In genomic region chr4:8832130-8832930, GRCh38 we compare ENCODE assay signal across 23 cellular contexts. TPM values are rescaled to one million over a fixed set of nuclear protein-coding genes. Genes with fewer than 3 reads are reported as not detected.
A peak's percentile ranks its signal among the peaks of the same experiment; 100 is the strongest.
DNase-seq lines count a peak whose midpoint lies in the region; ATAC-seq and TF ChIP-seq lines count a peak whose summit lies in the region.
"Had no signal": no experiment of that assay in that cellular context is flagged by ENCODE, and none has a peak within 500 bp of the region (broad histone marks: within the 10 kb centered on the region; RNA-seq: fewer than 3 reads in every experiment).

No MANE protein-coding gene starts in this region.

- peak; percentile 18 for ATAC-seq in stimulated activated memory B cell treated with anti-CD40 and anti-IgM and Interleukin-4, amounts not matched to agents 10 μg/mL and 1 μg/mL and 100 μg/mL, for 72 hours
- no peak for ATAC-seq in gastroesophageal sphincter

- intact Hi-C loops in esophagus squamous epithelium (cut with DNase I), result no loop called here

- peaks cover 9% of the 10 kb centered on the region for H3K9me3 Mint-ChIP-seq in stimulated activated memory B cell treated with anti-CD40 and anti-IgM and Interleukin-4, amounts not matched to agents 10 μg/mL and 1 μg/mL and 100 μg/mL, for 72 hours

- TF ChIP-seq CTCF in esophagus squamous epithelium (IDR thresholded peaks at IDR 0.05) (no peak), gastroesophageal sphincter (IDR thresholded peaks at IDR 0.05) (no peak)

- H3K4me1 ChIP-seq in esophagus squamous epithelium, result no peaks in the 10 kb centered on the region
- H3K4me1 ChIP-seq in gastroesophageal sphincter, result no peaks in the 10 kb centered on the region
- no peaks in the 10 kb centered on the region for H3K4me1 ChIP-seq in effector memory CD4-positive, alpha-beta T cell (ENCODE audit: control insufficient read depth, insufficient read depth, low read length, poor library complexity, severe bottlenecking)
- H3K4me1 ChIP-seq: uterus had no signal

- no peak for TF ChIP-seq EP300 in gastroesophageal sphincter (IDR thresholded peaks at IDR 0.05)

- H3K27ac Mint-ChIP-seq in stimulated activated memory B cell treated with anti-CD40 and anti-IgM and Interleukin-4, amounts not matched to agents 10 μg/mL and 1 μg/mL and 100 μg/mL, for 72 hours, result no peak overlapping the region
- H3K27ac Mint-ChIP-seq: activated naive CD8-positive, alpha-beta T cell; CD4-positive, alpha-beta T cell had no signal

- no peak for TF ChIP-seq POLR2A in esophagus squamous epithelium (IDR thresholded peaks at IDR 0.05)
- no peak for TF ChIP-seq POLR2A in gastroesophageal sphincter (IDR thresholded peaks at IDR 0.05)

- no peaks in the 10 kb centered on the region for H3K36me3 Mint-ChIP-seq in stimulated activated memory B cell treated with anti-CD40 and anti-IgM and Interleukin-4, amounts not matched to agents 10 μg/mL and 1 μg/mL and 100 μg/mL, for 72 hours
- H3K36me3 Mint-ChIP-seq: activated naive CD8-positive, alpha-beta T cell had no signal

- H3K27ac ChIP-seq in esophagus squamous epithelium (no peak overlapping the region), gastroesophageal sphincter (no peak overlapping the region)
- H3K27ac ChIP-seq in effector memory CD4-positive, alpha-beta T cell (ENCODE audit: insufficient read depth, low read length, poor library complexity, severe bottlenecking), result no peak overlapping the region
- H3K27ac ChIP-seq: brain microvascular endothelial cell, SK-N-MC, uterus had no signal

- 38 to 56% methylated on average over 13 to 15 of the region's 18 CpGs for WGBS in esophagus squamous epithelium, 2 donors
- 18 to 51% methylated on average over 8 to 9 of the region's 18 CpGs for WGBS in gastroesophageal sphincter (ENCODE audit: low coverage in 1 of 2), 2 donors

- DNase-seq in NCI-H82 (lab: John Stamatoyannopoulos, UW) (peak; percentile 1), NCI-H82 treated with DMSO at 0.1 percent for 48 hours (lab: John Stamatoyannopoulos, UW; ENCODE audit: unreplicated experiment) (no peak), NCI-H524 treated with DMSO at 0.1 percent for 48 hours (lab: John Stamatoyannopoulos, UW) (peak; percentile 16), iris pigment epithelial cell (ENCODE audit: low read depth) (peak; percentile 6), esophagus squamous epithelium (lab: John Stamatoyannopoulos, UW) (no peak)
- DNase-seq in effector memory CD4-positive, alpha-beta T cell, result no peak
- DNase-seq: activated CD4-positive, alpha-beta T cell treated with anti-CD3 and anti-CD28 coated beads for 48 hours; activated T-cell treated with anti-CD3 and anti-CD28 coated beads, Interleukin-2, amount 50 U/mL, for 1 hour; brain microvascular endothelial cell; effector CD8-positive, alpha-beta T cell; KBM-7; NCI-H446 treated with DMSO at 0.1 percent for 48 hours; OCI-M1; stimulated activated CD4-positive, alpha-beta T cell treated with anti-CD3 and anti-CD28 coated beads, Interleukin-12 subunit alpha, Interleukin-12 subunit beta, amount 100 ng/mL, for 4 hours; stimulated activated naive CD4-positive, alpha-beta T cell treated with Interleukin-2 at 50 U/mL for 16 hours; T1000 had no signal

- H3K36me3 ChIP-seq in esophagus squamous epithelium (no peaks in the 10 kb centered on the region), gastroesophageal sphincter (no peaks in the 10 kb centered on the region)
- H3K36me3 ChIP-seq in effector memory CD4-positive, alpha-beta T cell (ENCODE audit: control insufficient read depth, insufficient read depth, low read length), result no peaks in the 10 kb centered on the region
- H3K36me3 ChIP-seq: brain microvascular endothelial cell, uterus had no signal

- H3K4me1 Mint-ChIP-seq in stimulated activated memory B cell treated with anti-CD40 and anti-IgM and Interleukin-4, amounts not matched to agents 10 μg/mL and 1 μg/mL and 100 μg/mL, for 72 hours, result no peaks in the 10 kb centered on the region

- H3K4me3 ChIP-seq in esophagus squamous epithelium (no peak overlapping the region), gastroesophageal sphincter (no peak overlapping the region)
- no peak overlapping the region for H3K4me3 ChIP-seq in effector memory CD4-positive, alpha-beta T cell (ENCODE audit: insufficient read depth, low read depth, low read length, poor library complexity, severe bottlenecking)
- H3K4me3 ChIP-seq: SK-N-MC, uterus had no signal

- H3K27me3 ChIP-seq in esophagus squamous epithelium (peaks cover 0 to 64% (median 0%) of the 10 kb centered on the region in 4 donors), gastroesophageal sphincter (peaks cover 66% of the 10 kb centered on the region)
- H3K27me3 ChIP-seq in effector memory CD4-positive, alpha-beta T cell (replicated peaks; ENCODE audit: control insufficient read depth, insufficient read depth, low read length, poor library complexity, severe bottlenecking), result no peaks in the 10 kb centered on the region
- H3K27me3 ChIP-seq: brain microvascular endothelial cell, uterus had no signal

- no peak overlapping the region for H3K4me3 Mint-ChIP-seq in stimulated activated memory B cell treated with anti-CD40 and anti-IgM and Interleukin-4, amounts not matched to agents 10 μg/mL and 1 μg/mL and 100 μg/mL, for 72 hours
- H3K4me3 Mint-ChIP-seq: activated naive CD8-positive, alpha-beta T cell; CD4-positive, alpha-beta T cell had no signal

- H3K27me3 Mint-ChIP-seq in stimulated activated memory B cell treated with anti-CD40 and anti-IgM and Interleukin-4, amounts not matched to agents 10 μg/mL and 1 μg/mL and 100 μg/mL, for 72 hours, result no peaks in the 10 kb centered on the region

- H3K9me3 ChIP-seq in esophagus squamous epithelium (no peaks in the 10 kb centered on the region), gastroesophageal sphincter (peaks cover 0 to 6% (median 0%) of the 10 kb centered on the region in 3 donors)
- no peaks in the 10 kb centered on the region for H3K9me3 ChIP-seq in effector memory CD4-positive, alpha-beta T cell (ENCODE audit: control insufficient read depth, low read length)
- H3K9me3 ChIP-seq: uterus had no signal

RNA-seq across cellular contexts. Expression of gene HMX1, which starts 39.3 kb away (rescaled TPM):
- under 1 TPM in 1 of 4 donors, not detected in 3; 0.19 TPM for total RNA-seq in esophagus squamous epithelium
- not detected for total RNA-seq in gastroesophageal sphincter
- total RNA-seq: CD4-positive, alpha-beta T cell; myocyte had no signal

Comparison
In these comparisons a context has a peak if more than half of its experiments do, and no peak if none do; other contexts are left out.
1. DNase-seq: peak in NCI-H82 (single experiment), NCI-H524 treated with DMSO at 0.1 percent for 48 hours (single experiment) and iris pigment epithelial cell (single experiment); none in NCI-H82 treated with DMSO at 0.1 percent for 48 hours (single experiment), esophagus squamous epithelium (single experiment) and effector memory CD4-positive, alpha-beta T cell (0 of 3).